8 cellular contexts compared by ENCODE assay signal in genomic region chr17:80970044-80970761, GRCh38. TPM values are rescaled to one million over a fixed set of nuclear protein-coding genes. Genes with fewer than 3 reads are reported as not detected.
DNase-seq lines count a peak whose midpoint lies in the region; ATAC-seq, FAIRE-seq and TF ChIP-seq lines count a peak whose summit lies in the region.

No MANE protein-coding gene starts in this region.

- H4K5ac ChIP-seq in mesendoderm (ENCODE audit: low read length): no peak overlapping the region

- H3K4me3 ChIP-seq in AG10803 (ENCODE audit: low read length) (no peak overlapping the region), mesendoderm (ENCODE audit: low read length) (no peak overlapping the region)

- H3K4me2 ChIP-seq in mesendoderm (ENCODE audit: low read length): no peak overlapping the region

- no peak overlapping the region for H2BK15ac ChIP-seq in mesendoderm (replicated peaks; ENCODE audit: low read depth)

- no CpG with 5 or more reads among the region's 20 CpGs for WGBS in mesendoderm (ENCODE audit: extremely low coverage, insufficient coverage, low lambda C conversion rate)

- no peaks in the 10 kb centered on the region for H3K36me3 ChIP-seq in mesendoderm (ENCODE audit: control insufficient read depth, insufficient read depth, low read length)

- no peak overlapping the region for H3K4me3 Mint-ChIP-seq in T-helper 1 cell treated with Interleukin-12 subunit alpha and Interleukin-12 subunit beta and Interleukin-4 antibody, amounts not matched to agents 30 μg/mL and 1 μg/mL, for 36 hours
- no peak overlapping the region for H3K4me3 Mint-ChIP-seq in chondrocyte (ENCODE audit: unreplicated experiment)

- H3K9me3 Mint-ChIP-seq in T-helper 1 cell treated with Interleukin-12 subunit alpha and Interleukin-12 subunit beta and Interleukin-4 antibody, amounts not matched to agents 30 μg/mL and 1 μg/mL, for 36 hours: no peaks in the 10 kb centered on the region
- H3K9me3 Mint-ChIP-seq in chondrocyte (ENCODE audit: low read depth): no peaks in the 10 kb centered on the region

- no peak overlapping the region for H2BK5ac ChIP-seq in mesendoderm (ENCODE audit: low read length)

- peaks cover 7% of the 10 kb centered on the region for H3K36me3 Mint-ChIP-seq in T-helper 1 cell treated with Interleukin-12 subunit alpha and Interleukin-12 subunit beta and Interleukin-4 antibody, amounts not matched to agents 30 μg/mL and 1 μg/mL, for 36 hours (ENCODE audit: low read depth)
- peaks cover 4% of the 10 kb centered on the region for H3K36me3 Mint-ChIP-seq in chondrocyte (ENCODE audit: low read depth)

- no peak overlapping the region for H3K27ac ChIP-seq in mesendoderm (ENCODE audit: low read depth, low read length)

- H3K9ac ChIP-seq in mesendoderm (ENCODE audit: low read length): no peak overlapping the region

- no peaks in the 10 kb centered on the region for H3K79me2 ChIP-seq in mesendoderm (ENCODE audit: control insufficient read depth, insufficient read depth, low read length)

- H3K18ac ChIP-seq in mesendoderm (ENCODE audit: low read length): no peak overlapping the region

- peak; percentile 53 for TF ChIP-seq CTCF in AG10803 (conservative IDR thresholded peaks at IDR 0.05; ENCODE audit: low read length)
- peak; percentile 80 for TF ChIP-seq CTCF in chondrocyte (IDR thresholded peaks at IDR 0.05)

- DNase-seq in AG10803 (ENCODE audit: low read depth) (peak; percentile 14), GM19239 (ENCODE audit: insufficient read length, low spot score) (peak; percentile 81), chondrocyte (ENCODE audit: low spot score) (peak; percentile 90), mesendoderm (peak; percentile 36), urothelium cell line (ENCODE audit: low spot score) (no peak), NOMO-1 treated with DMSO at 0.1 percent for 48 hours (lab: John Stamatoyannopoulos, UW; ENCODE audit: unreplicated experiment) (no peak)

- H2BK120ac ChIP-seq in mesendoderm (ENCODE audit: low read depth, low read length): no peak overlapping the region

- no peak for ATAC-seq in HG03108 (IDR thresholded peaks at IDR 0.05; ENCODE audit: unreplicated experiment)

- no peaks in the 10 kb centered on the region for H3K27me3 Mint-ChIP-seq in T-helper 1 cell treated with Interleukin-12 subunit alpha and Interleukin-12 subunit beta and Interleukin-4 antibody, amounts not matched to agents 30 μg/mL and 1 μg/mL, for 36 hours (ENCODE audit: low read depth)
- no peaks in the 10 kb centered on the region for H3K27me3 Mint-ChIP-seq in chondrocyte (ENCODE audit: low read depth)

- H3K4me1 Mint-ChIP-seq in T-helper 1 cell treated with Interleukin-12 subunit alpha and Interleukin-12 subunit beta and Interleukin-4 antibody, amounts not matched to agents 30 μg/mL and 1 μg/mL, for 36 hours (ENCODE audit: low read depth): peaks cover 5% of the 10 kb centered on the region
- H3K4me1 Mint-ChIP-seq in chondrocyte (ENCODE audit: low read depth): peaks cover 22% of the 10 kb centered on the region

- no peak overlapping the region for H2AK5ac ChIP-seq in mesendoderm (ENCODE audit: low read length)

- H3K27ac Mint-ChIP-seq in T-helper 1 cell treated with Interleukin-12 subunit alpha and Interleukin-12 subunit beta and Interleukin-4 antibody, amounts not matched to agents 30 μg/mL and 1 μg/mL, for 36 hours: peak overlapping the region; percentile 65
- peak overlapping the region; percentile 8 for H3K27ac Mint-ChIP-seq in chondrocyte (ENCODE audit: unreplicated experiment)

- no peak overlapping the region for H3K4ac ChIP-seq in mesendoderm (ENCODE audit: low read depth, low read length)

- H3K27me3 ChIP-seq in mesendoderm (ENCODE audit: insufficient read depth, low read length, poor library complexity): no peaks in the 10 kb centered on the region

- no peak overlapping the region for H3K56ac ChIP-seq in mesendoderm (ENCODE audit: low read length)

- H3K79me1 ChIP-seq in mesendoderm (ENCODE audit: low read length): no peaks in the 10 kb centered on the region

- no peak overlapping the region for H4K8ac ChIP-seq in mesendoderm (ENCODE audit: low read depth, low read length)

- H3K23ac ChIP-seq in mesendoderm (ENCODE audit: low read length): peak overlapping the region; percentile 45

- H3K4me1 ChIP-seq in mesendoderm (ENCODE audit: control insufficient read depth, low read depth, low read length): no peaks in the 10 kb centered on the region

- FAIRE-seq in GM19239 (lab: Jason Lieb, UNC): no peak
- FAIRE-seq in urothelium cell line (lab: Jason Lieb, UNC): peak; percentile 32

RNA-seq across cellular contexts. Expression of gene CHMP6, which starts 21.4 kb away (rescaled TPM):
- 27.6 to 33.0 TPM (median 28.4 TPM) in 3 replicates for total RNA-seq in chondrocyte
- polyA plus RNA-seq in mesendoderm (2013, experiment 1 of 2): 11.6 TPM
- polyA plus RNA-seq in mesendoderm (2013, experiment 2 of 2): 11.8 TPM

Comparison
In these comparisons a context has a peak if more than half of its experiments do, and no peak if none do; other contexts are left out.
1. DNase-seq: peak in AG10803 (single experiment), GM19239 (single experiment), chondrocyte (single experiment) and mesendoderm (single experiment); none in urothelium cell line (single experiment) and NOMO-1 treated with DMSO at 0.1 percent for 48 hours (single experiment).